8 cellular contexts compared by ENCODE assay signal in genomic region chr19:29622191-29623070, GRCh38. TPM values are rescaled to one million over a fixed set of nuclear protein-coding genes. Genes with fewer than 3 reads are reported as not detected.
DNase-seq lines count a peak whose midpoint lies in the region; ATAC-seq and TF ChIP-seq lines count a peak whose summit lies in the region.

No MANE protein-coding gene starts in this region.

- peak; percentile 28 for DNase-seq in HT1080 (ENCODE audit: low read depth)
- DNase-seq in activated gamma-delta T cell (lab: John Stamatoyannopoulos, UW): peak; percentile 21
- DNase-seq in neural progenitor cell (ENCODE audit: low spot score): peak; percentile 70
- no peak for DNase-seq in ACHN
- DNase-seq in Ammon's horn (ENCODE audit: low spot score): no peak
- no peak for DNase-seq in lower lobe of right lung
- no peak for DNase-seq in KG1 (lab: John Stamatoyannopoulos, UW)

- no peak overlapping the region for H3K4me2 ChIP-seq in neural progenitor cell

- H3K27me3 Mint-ChIP-seq in neural progenitor cell (ENCODE audit: insufficient read depth, low read depth): peaks cover 13% of the 10 kb centered on the region

- no peaks in the 10 kb centered on the region for H3K79me2 ChIP-seq in neural progenitor cell (ENCODE audit: low read depth)

- H3K4me3 Mint-ChIP-seq in neural progenitor cell: no peak overlapping the region

- H3K4me3 ChIP-seq in neural progenitor cell (no peak overlapping the region), lower lobe of right lung (no peak overlapping the region)

- H3K36me3 Mint-ChIP-seq in neural progenitor cell: no peaks in the 10 kb centered on the region

- no peak for TF ChIP-seq CTCF in neural progenitor cell (IDR thresholded peaks at IDR 0.05)
- no peak for TF ChIP-seq CTCF in lower lobe of right lung (IDR thresholded peaks at IDR 0.05)

- H4K20me1 ChIP-seq in neural progenitor cell (ENCODE audit: low read depth): no peaks in the 10 kb centered on the region

- H3K9me3 ChIP-seq in neural progenitor cell (ENCODE audit: low read depth): no peaks in the 10 kb centered on the region
- H3K9me3 ChIP-seq in lower lobe of right lung: no peaks in the 10 kb centered on the region

- H3F3A ChIP-seq in neural progenitor cell (ENCODE audit: low read depth): peaks cover 21% of the 10 kb centered on the region

- peak; percentile 46 for ATAC-seq in GM18502 (IDR thresholded peaks at IDR 0.05; ENCODE audit: poor library complexity, unreplicated experiment)
- no peak for ATAC-seq in lower lobe of right lung

- H3K27me3 ChIP-seq in neural progenitor cell (no peaks in the 10 kb centered on the region), lower lobe of right lung (ENCODE audit: low read depth) (no peaks in the 10 kb centered on the region)

- H3K27ac ChIP-seq in neural progenitor cell (no peak overlapping the region), lower lobe of right lung (no peak overlapping the region)

- H3K9ac ChIP-seq in neural progenitor cell: no peak overlapping the region

- in situ Hi-C loops in ACHN (cut with HindIII; ENCODE audit: low pct_ligation_motif_present, low pct_unique_long_range_greater_than_20kb, low sequenced_read_pairs): no loop called here

- intact Hi-C loops in lower lobe of right lung (cut with DNase I): no loop called here

- peaks cover 7% of the 10 kb centered on the region for H3K4me1 ChIP-seq in neural progenitor cell
- H3K4me1 ChIP-seq in lower lobe of right lung: no peaks in the 10 kb centered on the region

- no peaks in the 10 kb centered on the region for H3K9me3 Mint-ChIP-seq in neural progenitor cell

- H3K4me1 Mint-ChIP-seq in neural progenitor cell: peaks cover 27% of the 10 kb centered on the region

- no peak overlapping the region for H2AFZ ChIP-seq in neural progenitor cell (replicated peaks)

- H3K27ac Mint-ChIP-seq in neural progenitor cell: no peak overlapping the region

- H3K36me3 ChIP-seq in neural progenitor cell (no peaks in the 10 kb centered on the region), lower lobe of right lung (no peaks in the 10 kb centered on the region)

RNA-seq across cellular contexts. Expression of gene POP4, which starts 16.3 kb away (rescaled TPM):
- 157 and 170 TPM in 2 replicates for total RNA-seq in HT1080 (2014; rRNA removed; shearing (Covaris generic))
- 52.4 and 66.5 TPM in 2 replicates for polyA plus RNA-seq in HT1080 (2015; cell fraction: cytosol; rRNA removed)
- polyA plus RNA-seq in HT1080 (2015; cell fraction: nucleus; rRNA removed): 72.2 and 84.6 TPM in 2 replicates
- total RNA-seq in neural progenitor cell (ENCODE audit: low replicate concordance) (41.0 and 77.8 TPM in 2 replicates), lower lobe of right lung (44.4 TPM)

RNA-seq across cellular contexts. Expression of gene PLEKHF1, which starts 42.8 kb away (rescaled TPM):
- total RNA-seq in HT1080 (2014; rRNA removed; shearing (Covaris generic)): 15.5 and 16.1 TPM in 2 replicates
- polyA plus RNA-seq in HT1080 (2015; cell fraction: cytosol; rRNA removed): 6.5 and 7.7 TPM in 2 replicates
- 7.8 and 10.4 TPM in 2 replicates for polyA plus RNA-seq in HT1080 (2015; cell fraction: nucleus; rRNA removed)
- total RNA-seq in neural progenitor cell (ENCODE audit: low replicate concordance) (1.2 and 1.4 TPM in 2 replicates), lower lobe of right lung (15.5 TPM)

Comparison
In these comparisons a context has a peak if more than half of its experiments do, and no peak if none do; other contexts are left out.
1. DNase-seq: peak in HT1080 (single experiment), activated gamma-delta T cell (single experiment) and neural progenitor cell (single experiment); none in ACHN (single experiment), Ammon's horn (single experiment), lower lobe of right lung (single experiment) and KG1 (single experiment).